Comparison of ENCODE assay signal across 9 cellular contexts in the genomic region with DNA sequence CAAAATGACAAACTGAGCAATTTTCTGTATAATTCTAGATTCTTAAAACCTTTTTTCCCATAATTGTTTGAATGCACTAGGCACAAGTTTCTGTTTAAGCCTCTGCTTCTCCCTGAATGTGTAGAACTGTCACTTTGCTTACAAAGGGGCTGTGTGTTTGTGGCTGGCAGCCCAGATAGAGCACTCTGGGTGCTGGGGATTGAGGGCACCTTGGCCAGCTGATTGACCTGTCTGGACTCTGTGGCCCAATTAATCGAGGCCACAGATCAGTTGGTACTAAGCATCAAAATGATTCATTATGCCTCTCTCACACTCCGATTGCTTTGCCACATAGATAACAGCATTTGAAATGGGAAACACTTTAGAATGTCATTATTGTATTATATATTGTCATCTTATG. TPM values are rescaled to one million over a fixed set of nuclear protein-coding genes. Genes with fewer than 3 reads are reported as not detected.
"Had no signal": no experiment of that assay in that cellular context is flagged by ENCODE, and none has a peak within 500 bp of the region (broad histone marks: within the 10 kb centered on the region; RNA-seq: fewer than 3 reads in every experiment).

No MANE protein-coding gene starts in this region.

- DNase-seq: GM23248, GOT3, H7, H9, HCEC 1CT, HFFc6 had no signal

- ATAC-seq: GM23338, HCT116 had no signal

RNA-seq across cellular contexts. Expression of a gene that starts 12.1 kb away (rescaled TPM):
- total RNA-seq: GM23248, H4, HFFc6 had no signal
